ENCODE assay signal across 8 cellular contexts in the genomic region with DNA sequence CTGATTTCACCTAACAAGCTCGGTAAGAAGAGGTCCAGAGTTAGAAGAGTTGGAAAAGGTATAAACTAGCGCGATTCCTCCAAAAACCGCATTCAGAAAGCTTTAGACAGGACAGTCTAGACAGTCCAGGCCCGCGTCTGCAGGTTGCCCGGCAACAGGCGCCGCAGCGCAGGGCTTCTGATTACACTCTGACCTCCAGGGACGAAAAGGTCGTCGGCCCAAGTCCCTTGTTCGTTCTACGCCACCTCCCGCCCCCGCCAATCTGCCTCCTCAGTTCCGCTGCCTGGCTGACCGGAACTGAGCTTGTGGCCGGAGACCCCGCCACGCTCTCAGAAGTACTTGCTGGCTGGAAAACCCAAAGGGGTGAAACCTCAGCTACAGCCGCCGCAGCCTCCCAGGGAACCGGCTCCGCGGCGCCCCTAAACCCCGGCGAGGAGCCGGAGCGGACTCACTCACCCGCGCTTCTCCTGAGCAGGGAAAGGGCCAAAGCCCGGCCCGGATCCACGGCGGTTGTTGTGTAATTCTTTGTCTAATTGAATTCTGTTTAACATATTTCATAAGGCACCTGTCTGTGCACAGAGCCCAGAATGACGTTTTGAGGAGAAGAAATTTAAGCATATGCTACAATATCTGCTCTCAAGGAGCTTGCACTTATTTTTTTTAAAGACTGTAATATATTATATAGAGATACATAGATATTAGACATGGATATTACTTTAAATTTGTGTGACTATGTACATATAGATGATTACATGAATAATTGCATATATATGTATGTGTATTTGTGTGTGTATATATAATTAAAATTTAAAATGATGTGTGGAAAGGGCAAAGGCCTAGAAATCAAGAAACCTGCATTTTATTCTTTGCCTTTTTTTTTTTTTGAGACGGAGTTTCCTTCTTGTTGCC. TPM values are rescaled to one million over a fixed set of nuclear protein-coding genes. Genes with fewer than 3 reads are reported as not detected.
DNase-seq lines count a peak whose midpoint lies in the region; ATAC-seq and TF ChIP-seq lines count a peak whose summit lies in the region.

A gene (minus strand): TSS at position 407 of the 909 bp plus-strand sequence. CDS start 3,826 bp downstream, outside the sequence.

- H3K4me3 ChIP-seq in ectodermal cell (ENCODE audit: insufficient read depth, low read depth, low read length) (peak within 1 kb of the TSS; percentile 55), lower lobe of right lung (peak within 1 kb of the TSS; percentile 63)

- H3K27ac ChIP-seq in ectodermal cell (ENCODE audit: insufficient read depth, low read depth, low read length, poor library complexity, severe bottlenecking) (peak within 1 kb of the TSS; percentile 83), lower lobe of right lung (peak within 1 kb of the TSS; percentile 67)

- ATAC-seq in HG03439 (IDR thresholded peaks at IDR 0.05; ENCODE audit: unreplicated experiment), result peak; percentile 89
- peak; percentile 97 to 98 for ATAC-seq in lower lobe of right lung

- WGBS in ectodermal cell, 2 experiments, result 3 to 4% methylated on average over 35 to 40 of the region's 40 CpGs

- H3K27me3 ChIP-seq in ectodermal cell (ENCODE audit: control insufficient read depth, insufficient read depth, low read length, poor library complexity, severe bottlenecking) (no peaks in the 10 kb centered on the region), lower lobe of right lung (ENCODE audit: low read depth) (no peaks in the 10 kb centered on the region)

- H3K36me3 ChIP-seq in ectodermal cell (ENCODE audit: control insufficient read depth, insufficient read depth, low read length), result no peaks in the 10 kb centered on the region
- H3K36me3 ChIP-seq in lower lobe of right lung, result no peaks in the 10 kb centered on the region

- H3K4me1 ChIP-seq in ectodermal cell (ENCODE audit: control insufficient read depth, insufficient read depth, low read length) (no peaks in the 10 kb centered on the region), lower lobe of right lung (peaks cover 8% of the 10 kb centered on the region)

- no peaks in the 10 kb centered on the region for H3K9me3 ChIP-seq in ectodermal cell (ENCODE audit: control insufficient read depth, low read length)
- H3K9me3 ChIP-seq in lower lobe of right lung, result no peaks in the 10 kb centered on the region

- DNase-seq in C1 segment of cervical spinal cord (lab: John Stamatoyannopoulos, UW) (peak in 13 of 14 donors; percentile 22 to 81 (median 66)), GM19240 (ENCODE audit: insufficient read length, low spot score) (peak; percentile 14), NCI-H510A treated with DMSO at 0.1 percent for 48 hours (lab: John Stamatoyannopoulos, UW) (peak; percentile 88), lower lobe of right lung (peak; percentile 89)
- DNase-seq in activated CD4-positive, alpha-beta T cell treated with anti-CD3 and anti-CD28 coated beads, Interleukin-2, amount 50 U/mL, for 4 hours, result peak; percentile 42 to 43
- peak; percentile 35 to 62 (median 40) for DNase-seq in stimulated activated CD4-positive, alpha-beta T cell treated with anti-CD3 and anti-CD28 coated beads, TNF-alpha, amount 100 ng/mL, for 24 hours (ENCODE audit: low read depth in 3 of 3)

- TF ChIP-seq CTCF in lower lobe of right lung (IDR thresholded peaks at IDR 0.05), result no peak

- intact Hi-C loops in lower lobe of right lung (cut with DNase I), result no loop called here

RNA-seq across cellular contexts. Expression of the gene that starts here (rescaled TPM):
- 6.6 TPM for polyA plus RNA-seq in ectodermal cell (2013, experiment 1 of 4)
- 6.7 TPM for polyA plus RNA-seq in ectodermal cell (2013, experiment 2 of 4)
- 5.9 TPM for polyA plus RNA-seq in ectodermal cell (2013, experiment 3 of 4)
- polyA plus RNA-seq in ectodermal cell (2013, experiment 4 of 4), result 6.0 TPM
- total RNA-seq in lower lobe of right lung, result 12.1 TPM

Comparison
In these comparisons a context has a peak if more than half of its experiments do, and no peak if none do; other contexts are left out.
1. Peak in every context shown above with its lines: DNase-seq, ATAC-seq, H3K4me3 ChIP-seq and H3K27ac ChIP-seq.
2. DNase-seq: peak in every context shown above with its lines; median percentile 89 in lower lobe of right lung; 88 in NCI-H510A treated with DMSO at 0.1 percent for 48 hours; 66 in C1 segment of cervical spinal cord; 42 in activated CD4-positive, alpha-beta T cell treated with anti-CD3 and anti-CD28 coated beads, Interleukin-2, amount 50 U/mL, for 4 hours; 40 in stimulated activated CD4-positive, alpha-beta T cell treated with anti-CD3 and anti-CD28 coated beads, TNF-alpha, amount 100 ng/mL, for 24 hours; 14 in GM19240.